ENCODE assay signal across 26 cellular contexts in the genomic region with DNA sequence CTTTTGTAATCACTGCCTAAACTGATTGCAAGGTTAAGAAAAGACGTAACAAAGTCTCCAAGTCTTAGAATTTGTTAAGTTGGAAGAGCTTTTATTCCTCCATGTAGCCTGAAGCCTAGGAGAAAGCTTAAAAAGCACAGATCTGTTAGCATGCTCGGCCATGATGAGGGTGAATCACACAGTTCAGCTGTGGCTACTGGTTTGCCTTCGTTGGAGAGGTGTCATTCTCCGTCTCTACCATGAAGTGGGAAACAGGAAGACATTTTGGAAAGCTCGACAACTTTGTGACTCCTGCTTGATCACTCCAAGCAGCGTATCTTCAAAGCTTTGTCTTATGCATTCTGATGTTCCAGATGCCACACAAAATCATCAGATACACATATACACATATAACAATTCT. TPM values are rescaled to one million over a fixed set of nuclear protein-coding genes. Genes with fewer than 3 reads are reported as not detected.
DNase-seq lines count a peak whose midpoint lies in the region; ATAC-seq and TF ChIP-seq lines count a peak whose summit lies in the region.
"Had no signal": no experiment of that assay in that cellular context is flagged by ENCODE, and none has a peak within 500 bp of the region (broad histone marks: within the 10 kb centered on the region; RNA-seq: fewer than 3 reads in every experiment).

No MANE protein-coding gene starts in this region.

- no peaks in the 10 kb centered on the region for H3K9me3 Mint-ChIP-seq in WTC11
- H3K9me3 Mint-ChIP-seq: activated CD4-positive, alpha-beta memory T cell treated with anti-CD3 and anti-CD28 coated beads, Interleukin-2, amount 10 ng/mL, durations not matched to agents 7 days and 5 days; activated naive CD4-positive, alpha-beta T cell treated with anti-CD3 and anti-CD28 coated beads for 36 hours; activated T-helper 1 cell treated with anti-CD3 and anti-CD28 coated beads, Interleukin-12 subunit alpha, Interleukin-12 subunit beta, Interleukin-2, Interleukin-4 antibody, amounts not matched to agents 30 ng/mL and 10 ng/mL and 1 ng/mL, durations not matched to agents 14 hours and 24 hours and 36 hours; CD4-positive, alpha-beta T cell had no signal

- H3K27ac Mint-ChIP-seq in WTC11: peak overlapping the region; percentile 50; the same call in 1 of the 2 replicates
- H3K27ac Mint-ChIP-seq: activated CD4-positive, alpha-beta memory T cell treated with anti-CD3 and anti-CD28 coated beads, Interleukin-2, amount 10 ng/mL, durations not matched to agents 7 days and 5 days; activated naive CD4-positive, alpha-beta T cell treated with anti-CD3 and anti-CD28 coated beads for 36 hours; activated T-helper 1 cell treated with anti-CD3 and anti-CD28 coated beads, Interleukin-12 subunit alpha, Interleukin-12 subunit beta, Interleukin-2, Interleukin-4 antibody, amounts not matched to agents 30 ng/mL and 10 ng/mL and 1 ng/mL, durations not matched to agents 14 hours and 24 hours and 36 hours; CD4-positive, alpha-beta T cell had no signal

- CTCF ChIA-PET in WTC11 (lab: Charles Lee): no interaction called here
- CTCF ChIA-PET in GM10248 (lab: Yijun Ruan, JAX): no interaction called here

- H3K4me1 ChIP-seq in gastroesophageal sphincter (peaks cover 10 to 66% (median 30%) of the 10 kb centered on the region in 3 donors), muscle layer of colon (ENCODE audit: insufficient read depth, low read length) (peaks cover 67% of the 10 kb centered on the region), subcutaneous abdominal adipose tissue (ENCODE audit: control insufficient read depth in 5 of 5, insufficient read depth in 5 of 5, low read length in 5 of 5) (peaks cover 0 to 58% (median 31%) of the 10 kb centered on the region in 5 donors)
- H3K4me1 ChIP-seq: lower lobe of right lung had no signal

- H3K4me3 ChIP-seq in gastroesophageal sphincter: no peak overlapping the region
- no peak overlapping the region for H3K4me3 ChIP-seq in muscle layer of colon (ENCODE audit: low read depth in 1 of 2, low read length in 2 of 2)
- no peak overlapping the region for H3K4me3 ChIP-seq in subcutaneous abdominal adipose tissue (ENCODE audit: low read depth in 1 of 5, low read length in 5 of 5)
- H3K4me3 ChIP-seq in foreskin fibroblast (ENCODE audit: low read depth in 1 of 2, low read length in 2 of 2): no peak overlapping the region
- H3K4me3 ChIP-seq: lower lobe of right lung, mucosa of descending colon, thyroid gland had no signal

- POLR2A ChIA-PET in WTC11 (lab: Charles Lee): no interaction called here
- POLR2A ChIA-PET in GM10248 (lab: Yijun Ruan, JAX): no interaction called here

- ATAC-seq in WTC11: no peak
- no peak for ATAC-seq in gastroesophageal sphincter
- ATAC-seq in HG03045 (IDR thresholded peaks at IDR 0.05; ENCODE audit: unreplicated experiment): no peak
- ATAC-seq: lower lobe of right lung; mucosa of descending colon; stimulated activated naive CD8-positive, alpha-beta T cell treated with anti-CD3 and anti-CD28 coated beads, Interleukin-15, Interleukin-2, amounts not matched to agents 100 U/mL and 50 U/mL, for 24 hours had no signal

- DNase-seq in WTC11 (ENCODE audit: low spot score) (no peak), NAMALWA (ENCODE audit: low spot score) (no peak), foreskin fibroblast (no peak), GM10248 (ENCODE audit: extremely low spot score) (no peak)
- DNase-seq: activated CD4-positive, alpha-beta memory T cell treated with anti-CD3 and anti-CD28 coated beads, Interleukin-2, amount 10 ng/mL, durations not matched to agents 7 days and 5 days; activated CD8-positive, alpha-beta memory T cell treated with anti-CD3 and anti-CD28 coated beads, Interleukin-2, amount 50 U/mL, for 4 hours; activated naive CD4-positive, alpha-beta T cell treated with anti-CD3 and anti-CD28 coated beads for 36 hours; CD4-positive, alpha-beta T cell; KG1; kidney glomerular epithelial cell; lower lobe of right lung; mucosa of descending colon; NCI-H1417; NCI-H2029 treated with DMSO at 0.1 percent for 48 hours; NCI-H524 treated with DMSO at 0.1 percent for 48 hours; SHP77; stimulated activated CD4-positive, alpha-beta T cell treated with anti-CD3 and anti-CD28 coated beads, Interleukin-1b, Interleukin-23, amount 100 ng/mL, for 48 hours; stimulated activated naive CD8-positive, alpha-beta T cell treated with anti-CD3 and anti-CD28 coated beads, Interleukin-15, Interleukin-2, amounts not matched to agents 100 U/mL and 50 U/mL, for 24 hours; thyroid gland had no signal

- peaks cover 4% of the 10 kb centered on the region; the same call in 1 of the 2 replicates for H3K36me3 Mint-ChIP-seq in WTC11

- H3K27ac ChIP-seq in gastroesophageal sphincter: peak overlapping the region; percentile 13 to 88 (median 86)
- H3K27ac ChIP-seq in muscle layer of colon (ENCODE audit: low read depth, low read length): peak overlapping the region; percentile 88
- peak overlapping the region; percentile 39 for H3K27ac ChIP-seq in subcutaneous abdominal adipose tissue (ENCODE audit: low read depth, low read length)
- H3K27ac ChIP-seq: lower lobe of right lung, thyroid gland had no signal

- WGBS in gastroesophageal sphincter (ENCODE audit: low coverage in 1 of 2), 2 donors: 77 to 80% methylated on average over 6 of the region's 6 CpGs

- H3K27me3 Mint-ChIP-seq in WTC11 (ENCODE audit: low read depth): no peaks in the 10 kb centered on the region
- H3K27me3 Mint-ChIP-seq: activated CD4-positive, alpha-beta memory T cell treated with anti-CD3 and anti-CD28 coated beads, Interleukin-2, amount 10 ng/mL, durations not matched to agents 7 days and 5 days; CD4-positive, alpha-beta T cell had no signal

- TF ChIP-seq CTCF in WTC11 (IDR thresholded peaks at IDR 0.05): no peak
- TF ChIP-seq CTCF in gastroesophageal sphincter (IDR thresholded peaks at IDR 0.05): no peak
- TF ChIP-seq CTCF in foreskin fibroblast (IDR thresholded peaks at IDR 0.05; ENCODE audit: low read depth, low read length): no peak
- no peak for TF ChIP-seq CTCF in GM10248 (IDR thresholded peaks at IDR 0.05; ENCODE audit: control extremely low read depth, extremely low read depth, low read depth, missing control alignments)

- H3K9ac ChIP-seq in muscle layer of colon (ENCODE audit: low read length): no peak overlapping the region
- no peak overlapping the region for H3K9ac ChIP-seq in subcutaneous abdominal adipose tissue (ENCODE audit: low read length in 5 of 5)

- H3K4me1 Mint-ChIP-seq in WTC11: peaks cover 14% of the 10 kb centered on the region

- H3K9me3 ChIP-seq in gastroesophageal sphincter: no peaks in the 10 kb centered on the region
- no peaks in the 10 kb centered on the region for H3K9me3 ChIP-seq in muscle layer of colon (ENCODE audit: low read length)
- no peaks in the 10 kb centered on the region for H3K9me3 ChIP-seq in subcutaneous abdominal adipose tissue (ENCODE audit: control insufficient read depth in 5 of 5, low read length in 5 of 5)
- H3K9me3 ChIP-seq: lower lobe of right lung, mucosa of descending colon, thyroid gland had no signal

- H3K27me3 ChIP-seq in gastroesophageal sphincter (no peaks in the 10 kb centered on the region), muscle layer of colon (ENCODE audit: control insufficient read depth in 1 of 2, insufficient read depth in 2 of 2, low read length in 2 of 2) (no peaks in the 10 kb centered on the region), subcutaneous abdominal adipose tissue (ENCODE audit: control insufficient read depth in 5 of 5, insufficient read depth in 4 of 5, low read length in 5 of 5) (no peaks in the 10 kb centered on the region)
- H3K27me3 ChIP-seq: thyroid gland had no signal

- no peak overlapping the region for H3K4me3 Mint-ChIP-seq in WTC11
- H3K4me3 Mint-ChIP-seq: activated CD4-positive, alpha-beta memory T cell treated with anti-CD3 and anti-CD28 coated beads, Interleukin-2, amount 10 ng/mL, durations not matched to agents 7 days and 5 days; activated naive CD4-positive, alpha-beta T cell treated with anti-CD3 and anti-CD28 coated beads for 36 hours; activated T-helper 1 cell treated with anti-CD3 and anti-CD28 coated beads, Interleukin-12 subunit alpha, Interleukin-12 subunit beta, Interleukin-2, Interleukin-4 antibody, amounts not matched to agents 30 ng/mL and 10 ng/mL and 1 ng/mL, durations not matched to agents 14 hours and 24 hours and 36 hours; CD4-positive, alpha-beta T cell; nephron had no signal

- TF ChIP-seq POLR2A in gastroesophageal sphincter (IDR thresholded peaks at IDR 0.05): no peak

- no peak for TF ChIP-seq EP300 in gastroesophageal sphincter (IDR thresholded peaks at IDR 0.05)

- no peaks in the 10 kb centered on the region for H3K36me3 ChIP-seq in gastroesophageal sphincter
- no peaks in the 10 kb centered on the region for H3K36me3 ChIP-seq in muscle layer of colon (ENCODE audit: insufficient read depth, low read length)
- H3K36me3 ChIP-seq in subcutaneous abdominal adipose tissue (ENCODE audit: control insufficient read depth in 5 of 5, insufficient read depth in 5 of 5, low read length in 5 of 5): no peaks in the 10 kb centered on the region
- H3K36me3 ChIP-seq: lower lobe of right lung, thyroid gland had no signal

TF ChIP-seq in WTC11, 78 proteins besides CTCF, POLR2A, EP300 and RAD21 (continues in another document):
- TF ChIP-seq GABPB1 (CRISPR knock-in tag; IDR thresholded peaks at IDR 0.05) (no peak), NR2C2 (CRISPR knock-in tag; IDR thresholded peaks at IDR 0.05) (no peak), PREB (CRISPR knock-in tag; IDR thresholded peaks at IDR 0.05; ENCODE audit: borderline replicate concordance) (no peak), ZNF416 (CRISPR knock-in tag; IDR thresholded peaks at IDR 0.05) (no peak), E2F1 (CRISPR knock-in tag; IDR thresholded peaks at IDR 0.05) (no peak)

RNA-seq across cellular contexts. Expression of gene DCP1B, which starts 27.1 kb away (rescaled TPM):
- total RNA-seq in WTC11 (2021): 19.4 to 25.1 TPM (median 23.3 TPM) in 3 replicates
- total RNA-seq in gastroesophageal sphincter: 10 to 100 TPM; 26.1 to 30.4 (median 27.9) TPM

RNA-seq across cellular contexts. Expression of gene CACNA2D4, which starts 58.7 kb away (rescaled TPM):
- total RNA-seq in WTC11 (2021): 0.04 to 0.46 TPM (median 0.25 TPM) in 3 replicates
- total RNA-seq in gastroesophageal sphincter: 1 to 10 TPM; 1.4 to 3.3 (median 3.0) TPM
- total RNA-seq: H4 had no signal
